Comparison of ENCODE assay signal across 6 cellular contexts in the genomic region with DNA sequence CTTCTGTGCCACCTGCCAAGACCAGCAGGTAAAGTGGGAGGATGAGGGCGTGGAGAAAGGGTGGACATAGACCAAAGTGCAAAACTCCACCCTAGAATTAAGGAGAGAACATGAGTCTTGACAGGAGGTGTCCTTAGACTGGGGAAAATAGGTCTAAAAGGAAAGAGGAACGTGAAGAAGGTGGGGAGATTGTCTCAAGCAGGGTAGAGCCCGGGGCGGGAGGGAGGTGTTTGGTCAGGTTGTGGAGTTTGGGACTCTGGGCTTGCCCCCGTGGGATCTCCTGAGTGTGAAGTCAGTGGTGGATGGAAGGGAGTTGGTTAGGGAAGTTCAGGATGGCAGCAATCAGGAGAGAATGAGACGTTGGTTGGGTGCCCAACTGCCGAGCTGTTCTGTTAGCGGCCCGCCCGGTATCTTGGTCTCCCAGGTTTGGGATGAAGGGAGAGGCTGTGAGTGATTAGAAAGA. TPM values are rescaled to one million over a fixed set of nuclear protein-coding genes. Genes with fewer than 3 reads are reported as not detected.
DNase-seq lines count a peak whose midpoint lies in the region; ATAC-seq and TF ChIP-seq lines count a peak whose summit lies in the region.

No MANE protein-coding gene starts in this region.

- H3K4me3 Mint-ChIP-seq in activated CD4-positive, alpha-beta T cell treated with anti-CD3 and anti-CD28 coated beads, Interleukin-2, amount 10 ng/mL, durations not matched to agents 7 days and 5 days = peak overlapping the region; percentile 89

- no peak for DNase-seq in activated CD4-positive, alpha-beta T cell treated with anti-CD3 and anti-CD28 coated beads, Interleukin-2, amount 10 ng/mL, durations not matched to agents 7 days and 5 days
- no peak for DNase-seq in activated CD4-positive, alpha-beta T cell treated with anti-CD3 and anti-CD28 coated beads for 4 hours
- DNase-seq in fibroblast of pulmonary artery (ENCODE audit: low read depth) = no peak
- DNase-seq in NCI-H446 treated with DMSO at 0.1 percent for 48 hours (lab: John Stamatoyannopoulos, UW) = no peak

- ATAC-seq in HG03469 (IDR thresholded peaks at IDR 0.05; ENCODE audit: unreplicated experiment) = no peak

- peak overlapping the region; percentile 68 for H3K4me3 ChIP-seq in fibroblast of pulmonary artery (replicated peaks; ENCODE audit: low read depth, low read length)

- H3K27ac ChIP-seq in temporal lobe (ENCODE audit: low read depth, low read length) = peak overlapping the region; percentile 69

- H3K4me1 Mint-ChIP-seq in activated CD4-positive, alpha-beta T cell treated with anti-CD3 and anti-CD28 coated beads, Interleukin-2, amount 10 ng/mL, durations not matched to agents 7 days and 5 days = peaks cover 42% of the 10 kb centered on the region

- no peaks in the 10 kb centered on the region for H3K9me3 Mint-ChIP-seq in activated CD4-positive, alpha-beta T cell treated with anti-CD3 and anti-CD28 coated beads, Interleukin-2, amount 10 ng/mL, durations not matched to agents 7 days and 5 days

- peaks cover 63% of the 10 kb centered on the region for H3K36me3 Mint-ChIP-seq in activated CD4-positive, alpha-beta T cell treated with anti-CD3 and anti-CD28 coated beads, Interleukin-2, amount 10 ng/mL, durations not matched to agents 7 days and 5 days (ENCODE audit: low read depth)

- POLR2A ChIA-PET in activated CD4-positive, alpha-beta T cell treated with anti-CD3 and anti-CD28 coated beads, Interleukin-2, amount 10 ng/mL, durations not matched to agents 7 days and 5 days (lab: Charles Lee) = interaction anchor here (0.6 kb wide), 2 partner anchors 114 to 538 kb away, joined by 3 to 5 read pairs; partner anchors contain the start of genes ORMDL2 and SARNP

- CTCF ChIA-PET in activated CD4-positive, alpha-beta T cell treated with anti-CD3 and anti-CD28 coated beads, Interleukin-2, amount 10 ng/mL, durations not matched to agents 7 days and 5 days (lab: Charles Lee) = interaction anchor here (0.7 to 1.8 kb wide), 6 partner anchors 8 to 193 kb away, joined by 3 to 6 read pairs (median 4); partner anchors contain the start of genes ORMDL2 and SARNP

- no peak for TF ChIP-seq CTCF in fibroblast of pulmonary artery (IDR thresholded peaks at IDR 0.05; ENCODE audit: low read length, missing control alignments)

- H3K27ac Mint-ChIP-seq in activated CD4-positive, alpha-beta T cell treated with anti-CD3 and anti-CD28 coated beads, Interleukin-2, amount 10 ng/mL, durations not matched to agents 7 days and 5 days = peak overlapping the region; percentile 99

- no peaks in the 10 kb centered on the region for H3K27me3 Mint-ChIP-seq in activated CD4-positive, alpha-beta T cell treated with anti-CD3 and anti-CD28 coated beads, Interleukin-2, amount 10 ng/mL, durations not matched to agents 7 days and 5 days

RNA-seq across cellular contexts. Expression of gene DGKA, which starts 0.4 kb away (rescaled TPM):
- 100 to 1,000 TPM; 766 to 771 TPM for total RNA-seq in activated CD4-positive, alpha-beta T cell treated with anti-CD3 and anti-CD28 coated beads, Interleukin-2, amount 10 ng/mL, durations not matched to agents 7 days and 5 days
- total RNA-seq in temporal lobe = 12.3 TPM

RNA-seq across cellular contexts. Expression of gene PYM1, which starts 3.7 kb away (rescaled TPM):
- 10 to 100 TPM; 50.3 to 50.7 TPM for total RNA-seq in activated CD4-positive, alpha-beta T cell treated with anti-CD3 and anti-CD28 coated beads, Interleukin-2, amount 10 ng/mL, durations not matched to agents 7 days and 5 days
- 13.8 TPM for total RNA-seq in temporal lobe

RNA-seq across cellular contexts. Expression of gene PMEL, which starts 34.5 kb away (rescaled TPM):
- total RNA-seq in activated CD4-positive, alpha-beta T cell treated with anti-CD3 and anti-CD28 coated beads, Interleukin-2, amount 10 ng/mL, durations not matched to agents 7 days and 5 days = under 1 TPM in 1 of 2 experiments, not detected in 1; 0.37 TPM
- total RNA-seq in temporal lobe = 0.49 TPM

RNA-seq across cellular contexts. Expression of gene CDK2, which starts 35.3 kb away (rescaled TPM):
- total RNA-seq in activated CD4-positive, alpha-beta T cell treated with anti-CD3 and anti-CD28 coated beads, Interleukin-2, amount 10 ng/mL, durations not matched to agents 7 days and 5 days = 100 to 1,000 TPM in 1 of 2 experiments, 10 to 100 TPM in 1; 96.6 to 106 TPM
- total RNA-seq in temporal lobe = 3.9 TPM

RNA-seq across cellular contexts. Expression of gene RAB5B, which starts 42.5 kb away (rescaled TPM):
- total RNA-seq in activated CD4-positive, alpha-beta T cell treated with anti-CD3 and anti-CD28 coated beads, Interleukin-2, amount 10 ng/mL, durations not matched to agents 7 days and 5 days = 10 to 100 TPM; 56.9 to 58.1 TPM
- 47.9 TPM for total RNA-seq in temporal lobe

Comparison
In these comparisons a context has a peak if more than half of its experiments do, and no peak if none do; other contexts are left out.
1. RNA of gene DGKA, which starts 0.4 kb away (total RNA-seq): 766 to 771 TPM in activated CD4-positive, alpha-beta T cell treated with anti-CD3 and anti-CD28 coated beads, Interleukin-2, amount 10 ng/mL, durations not matched to agents 7 days and 5 days; 12.3 TPM in temporal lobe (single experiment); every median in the first group is over 10 times any median in the second.